2 cellular contexts compared by ENCODE assay signal in genomic region chr12:63685789-63686188, GRCh38.
TF ChIP-seq lines count a peak whose summit lies in the region.

No MANE protein-coding gene starts in this region.

TF ChIP-seq in GM12891, 5 proteins besides CTCF, POLR2A, EP300 and RAD21:
- TF ChIP-seq SPI1 (IDR thresholded peaks at IDR 0.05; ENCODE audit: low read depth, low read length): peak; percentile 9; the same call in 1 of the 2 replicates

TF ChIP-seq in HepG2, 621 proteins besides CTCF, POLR2A, EP300 and RAD21:
- peak; percentile 55 for TF ChIP-seq HNRNPK (IDR thresholded peaks at IDR 0.05; ENCODE audit: low read depth, low read length, poor library complexity, severe bottlenecking)
